ENCODE assay signal across 8 cellular contexts in genomic region chr16:89192185-89193020, GRCh38. TPM values are rescaled to one million over a fixed set of nuclear protein-coding genes. Genes with fewer than 3 reads are reported as not detected.
DNase-seq lines count a peak whose midpoint lies in the region; ATAC-seq, FAIRE-seq and TF ChIP-seq lines count a peak whose summit lies in the region.
"Not testable (repeated sequence)": the region's sequence is repeated elsewhere in the genome, so short reads cannot be mapped to it uniquely, and the experiment has no call there.

No MANE protein-coding gene starts in this region.

- H3K4me3 Mint-ChIP-seq in Caco-2 (ENCODE audit: unreplicated experiment); stimulated activated memory B cell treated with anti-CD40 and anti-IgM and Interleukin-4, amounts not matched to agents 10 μg/mL and 1 μg/mL and 100 μg/mL, for 72 hours: not testable (repeated sequence)

- H3K36me3 ChIP-seq in Caco-2 (ENCODE audit: control insufficient read depth, insufficient read depth, low read length); K562 (ENCODE audit: control insufficient read depth, insufficient read depth, low read length); cardiac muscle cell: not testable (repeated sequence)

- H3K9ac ChIP-seq in K562 (ENCODE audit: insufficient read depth in 1 of 2, low read depth in 2 of 2, low read length in 2 of 2) = peak overlapping the region; percentile 59 to 96; a peak in 3 of 4 replicates

- TF ChIP-seq POLR2A in K562 (conservative IDR thresholded peaks at IDR 0.05) = not testable (repeated sequence)

- peak overlapping the region; percentile 24 for H3K4me3 ChIP-seq in Caco-2 (ENCODE audit: low read depth, low read length)
- H3K4me3 ChIP-seq in K562 = peak overlapping the region; percentile 44
- H3K4me3 ChIP-seq in cardiac muscle cell = peak overlapping the region; percentile 43

- H3K4me2 ChIP-seq in K562 (ENCODE audit: insufficient read depth, low read length) = peak overlapping the region; percentile 83

- POLR2A ChIA-PET in Caco-2 (lab: Charles Lee) (interaction anchor here (0.5 to 0.7 kb wide), 2 partner anchors 9 to 25 kb away, joined by 4 read pairs; no protein-coding TSS in a partner anchor), K562 (lab: Yijun Ruan, JAX) (interaction anchor here (0.5 to 1.6 kb wide), 3 partner anchors 15 to 438 kb away, joined by 3 to 7 read pairs (median 4); partner anchors contain the start of gene APRT)

- peak; percentile 38 for ATAC-seq in HG02885 (IDR thresholded peaks at IDR 0.05; ENCODE audit: poor library complexity, unreplicated experiment)
- ATAC-seq in K562 = peak; percentile 69
- peak; percentile 19 for ATAC-seq in stimulated activated memory B cell treated with anti-CD40 and anti-IgM and Interleukin-4, amounts not matched to agents 10 μg/mL and 1 μg/mL and 100 μg/mL, for 72 hours

- H3K27ac ChIP-seq in K562 (ENCODE audit: extremely low read depth, low read depth, low read length) = peak overlapping the region; percentile 55; the same call in 2 of the 3 replicates
- not testable (repeated sequence) for H3K27ac ChIP-seq in cardiac muscle cell

- H3K27me3 ChIP-seq in Caco-2 (replicated peaks; ENCODE audit: control insufficient read depth, insufficient read depth, low read length) = not testable (repeated sequence)
- peaks cover 0 to 14% of the 10 kb centered on the region in 2 experiments; a peak in 1 of 5 replicates for H3K27me3 ChIP-seq in K562 (ENCODE audit: control insufficient read depth in 2 of 2, insufficient read depth in 2 of 2, low read length in 2 of 2)
- H3K27me3 ChIP-seq in cardiac muscle cell = peaks cover 28% of the 10 kb centered on the region

- in situ Hi-C loops in K562 (cut with MboI) = not testable (repeated sequence)

- H3K9me3 Mint-ChIP-seq in Caco-2 (ENCODE audit: unreplicated experiment); stimulated activated memory B cell treated with anti-CD40 and anti-IgM and Interleukin-4, amounts not matched to agents 10 μg/mL and 1 μg/mL and 100 μg/mL, for 72 hours: not testable (repeated sequence)

- H3K4me1 ChIP-seq in Caco-2; cardiac muscle cell (ENCODE audit: low read depth): not testable (repeated sequence)
- peaks cover 0 to 68% of the 10 kb centered on the region in 2 experiments; a peak in 4 of 5 replicates for H3K4me1 ChIP-seq in K562 (replicated peaks in 1 of 2; ENCODE audit: control insufficient read depth in 2 of 2, insufficient read depth in 2 of 2, low read length in 2 of 2)

- not testable (repeated sequence) for H3K4me1 Mint-ChIP-seq in Caco-2 (ENCODE audit: low read depth, unreplicated experiment); stimulated activated memory B cell treated with anti-CD40 and anti-IgM and Interleukin-4, amounts not matched to agents 10 μg/mL and 1 μg/mL and 100 μg/mL, for 72 hours

- 0% methylated on average over 22 of the region's 68 CpGs for WGBS in K562 (ENCODE audit: insufficient coverage, low coverage, missing lambda C conversion rate)

- FAIRE-seq in K562 (lab: Jason Lieb, UNC) = not testable (repeated sequence)

- not testable (repeated sequence) for BruUV-seq in Caco-2 (replicated peaks; lab: Mats Ljungman, UMichigan); K562 (replicated peaks; lab: Mats Ljungman, UMichigan)

- CTCF ChIA-PET in Caco-2 (lab: Charles Lee) = interaction anchor here (0.6 kb wide), 1 partner anchor 24 kb away, joined by 4 read pairs; no protein-coding TSS in a partner anchor
- CTCF ChIA-PET in K562 (lab: Yijun Ruan, JAX; ENCODE audit: low intra/inter-chr PET ratio) = not testable (repeated sequence)

- peak overlapping the region; percentile 82 for H2AFZ ChIP-seq in K562 (ENCODE audit: low read depth, low read length)

- intact Hi-C loops in Caco-2 (cut with micrococcal nuclease; ENCODE audit: unreplicated experiment) = loop anchor here (1.0 kb wide), 1 partner anchor 21 kb away; the partner anchor contains the start of gene CDH15
- intact Hi-C loops in K562 (cut with micrococcal nuclease) = not testable (repeated sequence)

- H4K20me1 ChIP-seq in K562 (replicated peaks; ENCODE audit: control insufficient read depth, insufficient read depth, low read length) = not testable (repeated sequence)

- not testable (repeated sequence) for H3K9me1 ChIP-seq in K562 (ENCODE audit: control insufficient read depth, insufficient read depth, low read length)

- H3K27me3 Mint-ChIP-seq in Caco-2 (ENCODE audit: insufficient read depth, unreplicated experiment); stimulated activated memory B cell treated with anti-CD40 and anti-IgM and Interleukin-4, amounts not matched to agents 10 μg/mL and 1 μg/mL and 100 μg/mL, for 72 hours: not testable (repeated sequence)

- not testable (repeated sequence) for TF ChIP-seq EP300 in K562 (IDR thresholded peaks at IDR 0.05; ENCODE audit: low read length)

- peak; percentile 66 to 91 for DNase-seq in Caco-2
- peak; percentile 61 for DNase-seq in NOMO-1 treated with dmso at 0.1 percent for 144 hours (lab: John Stamatoyannopoulos, UW; ENCODE audit: unreplicated experiment)
- peak; percentile 59 to 82 for DNase-seq in activated CD4-positive, alpha-beta T cell treated with anti-CD3 and anti-CD28 coated beads for 24 hours (ENCODE audit: low read depth in 2 of 2)
- DNase-seq in K562 (ENCODE audit: extremely low read depth in 1 of 4, low spot score in 3 of 4) = peak; percentile 76 to 93 (median 84)
- DNase-seq in cardiac muscle cell (ENCODE audit: low read depth in 1 of 2, low spot score in 1 of 2) = peak; percentile 86 to 98
- peak; percentile 60 for DNase-seq in non-pigmented ciliary epithelial cell (ENCODE audit: low read depth)

- H3K36me3 Mint-ChIP-seq in Caco-2 (ENCODE audit: insufficient read depth, unreplicated experiment); stimulated activated memory B cell treated with anti-CD40 and anti-IgM and Interleukin-4, amounts not matched to agents 10 μg/mL and 1 μg/mL and 100 μg/mL, for 72 hours: not testable (repeated sequence)

- H3K79me2 ChIP-seq in K562 (ENCODE audit: control insufficient read depth, insufficient read depth, low read length) = not testable (repeated sequence)

- TF ChIP-seq RAD21 in K562 (CRISPR knock-in tag; conservative IDR thresholded peaks at IDR 0.05 in 1 of 2, IDR thresholded peaks at IDR 0.05 in 1 of 2) = not testable (repeated sequence)

- not testable (repeated sequence) for TF ChIP-seq CTCF in Caco-2 (IDR thresholded peaks at IDR 0.05; ENCODE audit: insufficient read depth in 1 of 2, low read depth in 1 of 2, low read length in 1 of 2, severe bottlenecking in 1 of 2, unreplicated experiment in 1 of 2); cardiac muscle cell (IDR thresholded peaks at IDR 0.05; ENCODE audit: low read depth, low read length)
- TF ChIP-seq CTCF in K562 (IDR thresholded peaks at IDR 0.05 in 2 of 3, conservative IDR thresholded peaks at IDR 0.05 in 1 of 3; ENCODE audit: insufficient read depth in 2 of 3, low read depth in 1 of 3, low read length in 3 of 3) = 0 out of 6 replicates have a peak, but pooled peaks of 1 of the 3 experiments have one; percentile 1

- not testable (repeated sequence) for H3K27ac Mint-ChIP-seq in Caco-2 (ENCODE audit: unreplicated experiment); stimulated activated memory B cell treated with anti-CD40 and anti-IgM and Interleukin-4, amounts not matched to agents 10 μg/mL and 1 μg/mL and 100 μg/mL, for 72 hours

- H3K9me3 ChIP-seq in Caco-2; K562 (replicated peaks; ENCODE audit: control insufficient read depth, insufficient read depth, low read depth, low read length); cardiac muscle cell (ENCODE audit: low read depth): not testable (repeated sequence)

RNA-seq across cellular contexts. Expression of gene SLC22A31, which starts 7.9 kb away (rescaled TPM):
- 4.9 and 6.7 TPM in 2 replicates for total RNA-seq in Caco-2 (2022)
- total RNA-seq in K562 (2011; cell fraction: chromatin; rRNA removed; ENCODE audit: low replicate concordance) = 1.7 and 10.2 TPM in 2 replicates
- total RNA-seq in K562 (2011; cell fraction: nucleolus; rRNA removed) = 8.4 and 9.0 TPM in 2 replicates
- 3.0 and 3.2 TPM in 2 replicates for total RNA-seq in K562 (2011; cell fraction: nucleoplasm; rRNA removed)
- total RNA-seq in K562 (2014; rRNA removed) = 0.54 and 0.86 TPM in 2 replicates
- total RNA-seq in K562 (2014; rRNA removed; fragmentation: Illumina TruSeq; extraction: Trizol) = not detected in 2 replicates
- total RNA-seq in K562 (2015; rRNA removed; fragmentation: Illumina TruSeq; extraction: Trizol) = 0.15 and 0.29 TPM in 2 replicates
- 1.1 and 1.3 TPM in 2 replicates for total RNA-seq in K562 (2021)
- polyA plus RNA-seq in K562 (2011; rRNA removed) = 0.39 and 1.9 TPM in 2 replicates
- polyA plus RNA-seq in K562 (2011; cell fraction: cytosol; rRNA removed) = 0.94 and 0.97 TPM in 2 replicates
- polyA plus RNA-seq in K562 (2011; cell fraction: nucleus; rRNA removed) = 21.9 and 26.1 TPM in 2 replicates
- polyA plus RNA-seq in K562 (2012) = 0.74 and 1.7 TPM in 2 replicates
- polyA plus RNA-seq in K562 (2014; fragmentation: Illumina TruSeq; extraction: Trizol) = 0.36 and 0.47 TPM in 2 replicates
- polyA plus RNA-seq in K562 (2014; fragmentation: Nextera tagmentation; extraction: Ambion mirVana) = not detected
- 2.2 and 2.4 TPM in 2 replicates for polyA plus RNA-seq in K562 (2014; rRNA removed)
- not detected in 2 replicates for polyA minus RNA-seq in K562 (2011; rRNA and poly(A)+ RNA removed)
- polyA minus RNA-seq in K562 (2011; cell fraction: cytosol; rRNA and poly(A)+ RNA removed) = 0.76 TPM in 1 of 2 replicates, not detected in the other
- polyA minus RNA-seq in K562 (2011; cell fraction: nucleus; rRNA and poly(A)+ RNA removed) = 1.9 and 3.9 TPM in 2 replicates
- 3.1 and 39.4 TPM in 2 replicates for total RNA-seq in cardiac muscle cell
- 10.9 and 36.3 TPM in 2 replicates for polyA plus RNA-seq in cardiac muscle cell

RNA-seq across cellular contexts. Expression of gene CDH15, which starts 20.9 kb away (rescaled TPM):
- total RNA-seq in Caco-2 (2022) (not detected in 2 replicates), K562 (2014; rRNA removed) (0.16 and 0.18 TPM in 2 replicates), K562 (2014; rRNA removed; fragmentation: Illumina TruSeq; extraction: Trizol) (not detected in 2 replicates), K562 (2015; rRNA removed; fragmentation: Illumina TruSeq; extraction: Trizol) (not detected in 2 replicates), K562 (2021) (0.07 and 0.11 TPM in 2 replicates), cardiac muscle cell (0.92 and 1.5 TPM in 2 replicates)
- 0.37 TPM in 1 of 2 replicates, not detected in the other for total RNA-seq in K562 (2011; cell fraction: chromatin; rRNA removed; ENCODE audit: low replicate concordance)
- 0.33 TPM in 1 of 2 replicates, not detected in the other for total RNA-seq in K562 (2011; cell fraction: nucleolus; rRNA removed)
- total RNA-seq in K562 (2011; cell fraction: nucleoplasm; rRNA removed) = not detected in 2 replicates
- polyA plus RNA-seq in K562 (2011; rRNA removed) (0.03 TPM in 1 of 2 replicates, not detected in the other), K562 (2014; fragmentation: Illumina TruSeq; extraction: Trizol) (not detected in 2 replicates), K562 (2014; fragmentation: Nextera tagmentation; extraction: Ambion mirVana) (not detected), K562 (2014; rRNA removed) (not detected in 2 replicates), cardiac muscle cell (0.78 and 1.4 TPM in 2 replicates)
- polyA plus RNA-seq in K562 (2011; cell fraction: cytosol; rRNA removed) = 0.03 and 0.12 TPM in 2 replicates
- polyA plus RNA-seq in K562 (2011; cell fraction: nucleus; rRNA removed) = 0.08 and 0.09 TPM in 2 replicates
- polyA plus RNA-seq in K562 (2012) = 0.11 and 0.12 TPM in 2 replicates
- polyA minus RNA-seq in K562 (2011; rRNA and poly(A)+ RNA removed) = not detected in 2 replicates
- polyA minus RNA-seq in K562 (2011; cell fraction: cytosol; rRNA and poly(A)+ RNA removed) = not detected in 2 replicates
- polyA minus RNA-seq in K562 (2011; cell fraction: nucleus; rRNA and poly(A)+ RNA removed) = not detected in 2 replicates

RNA-seq across cellular contexts. Expression of gene ZNF778, which starts 25.1 kb away (rescaled TPM):
- total RNA-seq in Caco-2 (2022) (13.1 and 18.1 TPM in 2 replicates), K562 (2014; rRNA removed) (18.3 and 26.8 TPM in 2 replicates), K562 (2014; rRNA removed; fragmentation: Illumina TruSeq; extraction: Trizol) (7.4 and 8.2 TPM in 2 replicates), K562 (2015; rRNA removed; fragmentation: Illumina TruSeq; extraction: Trizol) (6.4 and 7.5 TPM in 2 replicates), K562 (2021) (12.4 and 14.3 TPM in 2 replicates), cardiac muscle cell (25.8 and 31.8 TPM in 2 replicates)
- total RNA-seq in K562 (2011; cell fraction: chromatin; rRNA removed; ENCODE audit: low replicate concordance) = 47.1 and 61.9 TPM in 2 replicates
- 22.5 and 24.7 TPM in 2 replicates for total RNA-seq in K562 (2011; cell fraction: nucleolus; rRNA removed)
- 21.5 and 25.0 TPM in 2 replicates for total RNA-seq in K562 (2011; cell fraction: nucleoplasm; rRNA removed)
- polyA plus RNA-seq in K562 (2011; rRNA removed) (6.9 and 9.7 TPM in 2 replicates), K562 (2014; fragmentation: Illumina TruSeq; extraction: Trizol) (7.4 and 7.5 TPM in 2 replicates), K562 (2014; fragmentation: Nextera tagmentation; extraction: Ambion mirVana) (under 1 TPM; 0.70 to 0.80 TPM), K562 (2014; rRNA removed) (33.9 and 60.6 TPM in 2 replicates), cardiac muscle cell (4.1 and 9.5 TPM in 2 replicates)
- polyA plus RNA-seq in K562 (2011; cell fraction: cytosol; rRNA removed) = 5.1 and 5.2 TPM in 2 replicates
- polyA plus RNA-seq in K562 (2011; cell fraction: nucleus; rRNA removed) = 12.6 and 18.5 TPM in 2 replicates
- 6.3 and 7.9 TPM in 2 replicates for polyA plus RNA-seq in K562 (2012)
- 16.9 and 19.1 TPM in 2 replicates for polyA minus RNA-seq in K562 (2011; rRNA and poly(A)+ RNA removed)
- polyA minus RNA-seq in K562 (2011; cell fraction: cytosol; rRNA and poly(A)+ RNA removed) = 7.0 and 9.8 TPM in 2 replicates
- 9.3 and 12.1 TPM in 2 replicates for polyA minus RNA-seq in K562 (2011; cell fraction: nucleus; rRNA and poly(A)+ RNA removed)

Comparison
In these comparisons a context has a peak if more than half of its experiments do, and no peak if none do; other contexts are left out.
1. ATAC-seq: peak in every context shown above with its lines; median percentile 69 in K562; 38 in HG02885; 19 in stimulated activated memory B cell treated with anti-CD40 and anti-IgM and Interleukin-4, amounts not matched to agents 10 μg/mL and 1 μg/mL and 100 μg/mL, for 72 hours.